Comparison of ENCODE assay signal across 8 cellular contexts in the genomic region with DNA sequence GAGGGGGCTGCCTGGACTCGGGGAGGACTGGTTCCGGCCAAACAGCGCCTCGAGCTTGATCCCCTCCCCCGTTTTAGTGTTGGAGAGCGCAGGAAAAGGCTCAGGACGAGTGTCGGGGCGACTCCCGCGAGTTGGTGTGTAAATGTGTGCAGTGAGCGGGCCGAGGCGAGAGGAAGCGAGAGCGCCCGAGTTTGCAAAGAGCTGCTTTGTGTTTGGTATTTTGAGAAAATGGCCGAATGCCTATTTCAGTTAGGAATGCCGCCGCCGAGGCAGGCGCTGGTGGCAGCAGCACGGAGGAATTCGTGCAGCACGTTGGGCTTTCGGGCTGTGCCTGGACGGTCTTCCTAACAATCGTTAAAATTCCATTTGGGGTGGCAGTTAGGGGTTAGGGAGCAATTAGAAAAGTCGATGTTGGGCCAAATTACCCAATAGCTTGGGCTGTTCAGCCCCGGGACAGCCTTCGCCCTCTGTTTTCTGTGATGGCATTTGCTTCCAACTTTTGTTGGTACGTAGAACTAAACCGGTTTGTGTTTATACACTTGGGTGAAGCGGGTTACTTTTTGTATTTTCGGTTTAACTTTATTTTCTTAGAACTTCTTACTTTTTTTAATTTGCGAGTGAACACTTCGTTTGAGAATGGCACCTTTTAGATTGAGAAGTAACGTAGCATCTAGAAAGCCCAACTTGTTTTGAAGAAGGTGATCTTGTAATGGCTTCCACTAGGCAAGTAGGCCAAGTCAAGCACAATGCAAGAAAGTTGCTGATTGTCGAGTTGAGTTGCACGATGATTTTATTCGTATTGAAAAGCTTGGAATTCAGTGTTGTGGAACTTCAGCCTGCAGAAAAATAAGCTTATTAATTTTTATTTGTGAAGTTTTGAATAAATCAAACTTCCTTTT. TPM values are rescaled to one million over a fixed set of nuclear protein-coding genes. Genes with fewer than 3 reads are reported as not detected.
A peak's percentile ranks its signal among the peaks of the same experiment; 100 is the strongest.
DNase-seq lines count a peak whose midpoint lies in the region; TF ChIP-seq lines count a peak whose summit lies in the region.

No MANE protein-coding gene starts in this region.

- CTCF ChIA-PET in HEK293T (lab: Yijun Ruan, JAX) = interaction anchor here (0.6 kb wide), 1 partner anchor 1634 kb away, joined by 7 read pairs; no protein-coding TSS in a partner anchor
- CTCF ChIA-PET in activated CD4-positive, alpha-beta T cell treated with anti-CD3 and anti-CD28 coated beads, Interleukin-2, amount 10 ng/mL, durations not matched to agents 7 days and 5 days (lab: Charles Lee) = interaction anchor here (0.6 to 1.4 kb wide), 5 partner anchors 10 to 290 kb away, joined by 3 to 5 read pairs (median 3); a partner anchor contains a TSS

- H3K27me3 ChIP-seq in stomach smooth muscle (ENCODE audit: control insufficient read depth in 1 of 2, insufficient read depth in 2 of 2, low read length in 2 of 2) = no peaks in the 10 kb centered on the region

- POLR2A ChIA-PET in HEK293T (lab: Yijun Ruan, JAX) = interaction anchor here (3.8 kb wide), 1 partner anchor 69 kb away, joined by 28 read pairs; a partner anchor contains a TSS
- POLR2A ChIA-PET in activated CD4-positive, alpha-beta T cell treated with anti-CD3 and anti-CD28 coated beads, Interleukin-2, amount 10 ng/mL, durations not matched to agents 7 days and 5 days (lab: Charles Lee) = interaction anchor here (3.5 kb wide), 1 partner anchor 68 kb away, joined by 18 read pairs; a partner anchor contains a TSS

- peaks cover 4% of the 10 kb centered on the region for H3K27me3 Mint-ChIP-seq in activated CD4-positive, alpha-beta T cell treated with anti-CD3 and anti-CD28 coated beads, Interleukin-2, amount 10 ng/mL, durations not matched to agents 7 days and 5 days

- peaks cover 18% of the 10 kb centered on the region for H3K4me1 ChIP-seq in mesodermal cell (ENCODE audit: control insufficient read depth, insufficient read depth, low read length, poor library complexity, severe bottlenecking)
- peaks cover 19% of the 10 kb centered on the region for H3K4me1 ChIP-seq in stomach smooth muscle (ENCODE audit: control insufficient read depth, insufficient read depth, low read length)

- peak overlapping the region; percentile 71 to 73 for H3K9ac ChIP-seq in stomach smooth muscle (ENCODE audit: low read length in 2 of 2)

- H3K9me3 Mint-ChIP-seq in activated CD4-positive, alpha-beta T cell treated with anti-CD3 and anti-CD28 coated beads, Interleukin-2, amount 10 ng/mL, durations not matched to agents 7 days and 5 days = no peaks in the 10 kb centered on the region

- peaks cover 27% of the 10 kb centered on the region for H3K36me3 Mint-ChIP-seq in activated CD4-positive, alpha-beta T cell treated with anti-CD3 and anti-CD28 coated beads, Interleukin-2, amount 10 ng/mL, durations not matched to agents 7 days and 5 days (ENCODE audit: low read depth)

- WGBS in mesodermal cell (ENCODE audit: insufficient coverage in 2 of 2), 2 experiments = 1% methylated on average over 33 to 34 of the region's 41 CpGs

- H3K36me3 ChIP-seq in mesodermal cell (ENCODE audit: control insufficient read depth, insufficient read depth, low read length) = peaks cover 34% of the 10 kb centered on the region
- H3K36me3 ChIP-seq in stomach smooth muscle (ENCODE audit: control insufficient read depth in 2 of 2, insufficient read depth in 2 of 2, low read length in 2 of 2) = peaks cover 0 to 4% of the 10 kb centered on the region in 2 donors

- DNase-seq in SKM-1 treated with dmso at 0.1 percent for 144 hours (lab: John Stamatoyannopoulos, UW; ENCODE audit: unreplicated experiment) (peak; percentile 43), SKM-1 (lab: John Stamatoyannopoulos, UW; ENCODE audit: unreplicated experiment) (no peak), HEK293T (ENCODE audit: extremely low spot score) (peak; percentile 49), M059J (ENCODE audit: low read depth) (peak; percentile 65), epidermal melanocyte (ENCODE audit: insufficient read length, low spot score) (peak; percentile 65)
- DNase-seq in activated CD4-positive, alpha-beta T cell treated with anti-CD3 and anti-CD28 coated beads, Interleukin-2, amount 10 ng/mL, durations not matched to agents 7 days and 5 days = peak; percentile 60

- H3K4me3 Mint-ChIP-seq in activated CD4-positive, alpha-beta T cell treated with anti-CD3 and anti-CD28 coated beads, Interleukin-2, amount 10 ng/mL, durations not matched to agents 7 days and 5 days = peak overlapping the region; percentile 96

- H3K9me3 ChIP-seq in mesodermal cell (ENCODE audit: control insufficient read depth, low read length) = no peaks in the 10 kb centered on the region
- no peaks in the 10 kb centered on the region for H3K9me3 ChIP-seq in stomach smooth muscle (ENCODE audit: control insufficient read depth in 2 of 2, low read length in 2 of 2)

- H3K4me3 ChIP-seq in mesodermal cell (ENCODE audit: extremely low read depth, insufficient read depth, low read length, poor library complexity, severe bottlenecking) (peak overlapping the region; percentile 99), stomach smooth muscle (ENCODE audit: low read length in 2 of 2) (peak overlapping the region; percentile 86 to 93)

- peaks cover 51% of the 10 kb centered on the region for H3K4me1 Mint-ChIP-seq in activated CD4-positive, alpha-beta T cell treated with anti-CD3 and anti-CD28 coated beads, Interleukin-2, amount 10 ng/mL, durations not matched to agents 7 days and 5 days

- H3K27ac Mint-ChIP-seq in activated CD4-positive, alpha-beta T cell treated with anti-CD3 and anti-CD28 coated beads, Interleukin-2, amount 10 ng/mL, durations not matched to agents 7 days and 5 days = peak overlapping the region; percentile 96

- H3K27ac ChIP-seq in mesodermal cell (ENCODE audit: low read depth, low read length, severe bottlenecking) (peak overlapping the region; percentile 98), stomach smooth muscle (ENCODE audit: low read length) (peak overlapping the region; percentile 76)

TF ChIP-seq in HEK293T, 16 proteins besides CTCF, POLR2A, EP300 and RAD21:
- TF ChIP-seq, protein P1, sequence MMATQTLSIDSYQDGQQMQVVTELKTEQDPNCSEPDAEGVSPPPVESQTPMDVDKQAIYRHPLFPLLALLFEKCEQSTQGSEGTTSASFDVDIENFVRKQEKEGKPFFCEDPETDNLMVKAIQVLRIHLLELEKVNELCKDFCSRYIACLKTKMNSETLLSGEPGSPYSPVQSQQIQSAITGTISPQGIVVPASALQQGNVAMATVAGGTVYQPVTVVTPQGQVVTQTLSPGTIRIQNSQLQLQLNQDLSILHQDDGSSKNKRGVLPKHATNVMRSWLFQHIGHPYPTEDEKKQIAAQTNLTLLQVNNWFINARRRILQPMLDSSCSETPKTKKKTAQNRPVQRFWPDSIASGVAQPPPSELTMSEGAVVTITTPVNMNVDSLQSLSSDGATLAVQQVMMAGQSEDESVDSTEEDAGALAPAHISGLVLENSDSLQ (IDR thresholded peaks at IDR 0.05) = no peak
- TF ChIP-seq FOXK2 (IDR thresholded peaks at IDR 0.05) = no peak
- no peak for TF ChIP-seq ARNT (IDR thresholded peaks at IDR 0.05)
- no peak for TF ChIP-seq ELF4 (IDR thresholded peaks at IDR 0.05)
- no peak for TF ChIP-seq BHLHE40 (IDR thresholded peaks at IDR 0.05; ENCODE audit: borderline replicate concordance)
- no peak for TF ChIP-seq SP1 (IDR thresholded peaks at IDR 0.05)
- TF ChIP-seq LEF1 (IDR thresholded peaks at IDR 0.05; ENCODE audit: borderline replicate concordance) = no peak
- no peak for TF ChIP-seq TARDBP (IDR thresholded peaks at IDR 0.05)
- TF ChIP-seq NFRKB (IDR thresholded peaks at IDR 0.05) = no peak
- no peak for TF ChIP-seq SUZ12 (IDR thresholded peaks at IDR 0.05)

RNA-seq across cellular contexts. Expression of a gene that starts 1.6 kb away (rescaled TPM):
- 19.6 and 26.9 TPM in 2 replicates for total RNA-seq in M059J (2014; rRNA removed; shearing (Covaris generic))
- 10 to 100 TPM; 54.1 to 54.7 TPM for total RNA-seq in activated CD4-positive, alpha-beta T cell treated with anti-CD3 and anti-CD28 coated beads, Interleukin-2, amount 10 ng/mL, durations not matched to agents 7 days and 5 days
- 31.6 TPM for polyA plus RNA-seq in mesodermal cell (2013, experiment 1 of 2)
- polyA plus RNA-seq in mesodermal cell (2013, experiment 2 of 2) = 30.5 TPM
